In the genomic region with DNA sequence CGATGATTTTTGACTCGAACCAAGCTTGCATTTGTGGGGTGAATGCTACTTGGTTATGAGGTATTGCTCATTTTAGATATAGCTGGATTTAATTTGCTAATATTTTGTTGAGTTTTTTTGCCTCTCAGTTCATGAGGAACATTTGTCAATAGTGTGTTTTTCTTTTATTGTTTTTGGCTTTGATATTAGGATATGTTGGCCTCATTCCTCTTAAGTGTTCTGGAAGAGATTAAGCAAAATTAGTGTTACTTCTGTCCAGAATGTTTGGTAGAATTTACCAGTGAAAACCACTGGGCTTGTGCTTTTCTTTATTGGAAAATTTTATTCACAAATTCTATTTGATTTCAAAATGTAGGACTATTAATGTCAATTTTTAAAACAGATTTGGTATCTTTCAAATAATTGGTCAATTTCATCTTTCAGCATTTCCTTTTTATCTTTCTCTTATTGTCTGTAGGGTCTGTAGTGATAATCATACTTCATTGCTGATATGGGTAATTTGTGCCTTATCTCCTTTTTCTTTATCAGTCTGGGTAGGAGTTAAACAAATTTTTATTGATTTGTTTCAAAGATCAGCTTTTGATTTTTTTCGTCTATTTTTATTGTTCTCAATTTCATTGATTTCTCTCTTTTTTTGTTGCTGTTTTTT, we compare ENCODE assay signal across 21 cellular contexts.
"Had no signal": no experiment of that assay in that cellular context is flagged by ENCODE, and none has a peak within 500 bp of the region (broad histone marks: within the 10 kb centered on the region; RNA-seq: fewer than 3 reads in every experiment).

No MANE protein-coding gene starts in this region.

- DNase-seq: cerebellar nuclear complex; effector memory CD8-positive, alpha-beta T cell; heart left ventricle; hippocampal formation; left lung; mesenchymal stem cell; midbrain; occipital lobe; pancreas; right cardiac atrium; stimulated activated CD4-positive, alpha-beta T cell treated with anti-CD3 and anti-CD28 coated beads, Interleukin-4, amount 100 ng/mL, for 1 hour; substantia nigra; trophoblast cell had no signal

- H3K4me1 ChIP-seq: esophagus muscularis mucosa, left lung, pancreas had no signal

- H3K36me3 ChIP-seq: esophagus muscularis mucosa, heart left ventricle, left lung, pancreas had no signal

- H3K9me3 ChIP-seq: pancreas had no signal

- H3K27ac ChIP-seq: epithelial cell of prostate, esophagus muscularis mucosa, heart left ventricle, left lung, pancreas had no signal

- FAIRE-seq: colon, frontal cortex, islet of Langerhans, pancreas, urothelium cell line had no signal

- H3K27me3 ChIP-seq: esophagus muscularis mucosa, heart left ventricle, left lung, pancreas had no signal

- H3K4me3 ChIP-seq: esophagus muscularis mucosa, heart left ventricle, left lung, lung, pancreas had no signal

- ATAC-seq: effector memory CD8-positive, alpha-beta T cell; heart left ventricle; left lung; pancreas; stimulated activated memory B cell treated with anti-CD40 and anti-IgM and Interleukin-4, amounts not matched to agents 10 μg/mL and 1 μg/mL and 100 μg/mL, for 72 hours had no signal
